23 cellular contexts compared by ENCODE assay signal in the genomic region with DNA sequence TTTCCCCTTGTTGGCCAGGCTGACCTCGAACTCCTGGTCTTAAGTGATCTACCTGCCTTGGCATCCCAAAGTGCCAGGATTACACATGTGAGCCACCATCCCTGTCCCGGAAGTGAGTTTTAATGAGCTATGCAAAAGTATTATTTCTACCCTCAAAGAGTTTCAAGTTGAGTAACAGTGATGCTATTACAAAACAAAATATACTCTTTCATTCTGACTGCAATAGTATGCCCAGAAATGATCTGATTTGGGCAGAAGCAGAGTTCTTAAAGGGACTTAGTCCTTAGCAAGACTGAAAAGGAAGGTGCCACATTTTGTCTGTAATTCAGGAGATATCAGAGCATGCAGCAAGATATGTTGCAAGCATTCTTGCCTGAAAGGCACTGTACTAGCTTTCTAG.
DNase-seq lines count a peak whose midpoint lies in the region; ATAC-seq, FAIRE-seq and TF ChIP-seq lines count a peak whose summit lies in the region.
"Had no signal": no experiment of that assay in that cellular context is flagged by ENCODE, and none has a peak within 500 bp of the region (broad histone marks: within the 10 kb centered on the region; RNA-seq: fewer than 3 reads in every experiment).

No MANE protein-coding gene starts in this region.

- peak; percentile 17 to 57 for ATAC-seq in natural killer cell treated with Interleukin-12 subunit alpha and Interleukin-12 subunit beta and Interleukin-15 and Interleukin-18, amount 100 ng/mL, for 72 hours
- ATAC-seq in natural killer cell (no peak), HG02678 (IDR thresholded peaks at IDR 0.05; ENCODE audit: unreplicated experiment) (peak; percentile 64), HG03520 (IDR thresholded peaks at IDR 0.05; ENCODE audit: unreplicated experiment) (peak; percentile 75)
- ATAC-seq in activated CD8-positive, alpha-beta T cell treated with anti-CD3 and anti-CD28 coated beads for 36 hours: no peak
- ATAC-seq: A549; foreskin keratinocyte; naive thymus-derived CD4-positive, alpha-beta T cell had no signal

- H3K27ac ChIP-seq in CD4-positive, alpha-beta memory T cell (ENCODE audit: low read depth, low read length): no peak overlapping the region
- H3K27ac ChIP-seq: A549, adrenal gland, foreskin keratinocyte had no signal

- H3K27ac Mint-ChIP-seq in natural killer cell treated with Interleukin-12 subunit alpha and Interleukin-12 subunit beta and Interleukin-15 and Interleukin-18, amount 100 ng/mL, for 72 hours: no peak overlapping the region
- H3K27ac Mint-ChIP-seq in natural killer cell: no peak overlapping the region
- no peak overlapping the region for H3K27ac Mint-ChIP-seq in CD4-positive, alpha-beta memory T cell
- H3K27ac Mint-ChIP-seq in activated CD8-positive, alpha-beta T cell treated with anti-CD3 and anti-CD28 coated beads for 36 hours: no peak overlapping the region
- H3K27ac Mint-ChIP-seq: activated CD4-positive, alpha-beta T cell treated with anti-CD3 and anti-CD28 coated beads, Interleukin-2, amount 10 ng/mL, durations not matched to agents 7 days and 5 days; CD4-positive, alpha-beta T cell; endodermal cell; naive thymus-derived CD4-positive, alpha-beta T cell had no signal

- no peaks in the 10 kb centered on the region for H3K27me3 Mint-ChIP-seq in natural killer cell treated with Interleukin-12 subunit alpha and Interleukin-12 subunit beta and Interleukin-15 and Interleukin-18, amount 100 ng/mL, for 72 hours
- H3K27me3 Mint-ChIP-seq in natural killer cell (ENCODE audit: low read depth in 2 of 2): no peaks in the 10 kb centered on the region
- no peaks in the 10 kb centered on the region for H3K27me3 Mint-ChIP-seq in CD4-positive, alpha-beta memory T cell
- no peaks in the 10 kb centered on the region for H3K27me3 Mint-ChIP-seq in activated CD8-positive, alpha-beta T cell treated with anti-CD3 and anti-CD28 coated beads for 36 hours
- H3K27me3 Mint-ChIP-seq: activated CD4-positive, alpha-beta T cell treated with anti-CD3 and anti-CD28 coated beads, Interleukin-2, amount 10 ng/mL, durations not matched to agents 7 days and 5 days; CD4-positive, alpha-beta T cell; central memory CD8-positive, alpha-beta T cell; naive thymus-derived CD4-positive, alpha-beta T cell had no signal

- FAIRE-seq in RCC 7860 (lab: Jason Lieb, UNC): no peak
- FAIRE-seq: A549 had no signal

- no peak overlapping the region for H3K4me3 Mint-ChIP-seq in natural killer cell treated with Interleukin-12 subunit alpha and Interleukin-12 subunit beta and Interleukin-15 and Interleukin-18, amount 100 ng/mL, for 72 hours
- H3K4me3 Mint-ChIP-seq in natural killer cell: no peak overlapping the region
- H3K4me3 Mint-ChIP-seq in CD4-positive, alpha-beta memory T cell: no peak overlapping the region
- H3K4me3 Mint-ChIP-seq in activated CD8-positive, alpha-beta T cell treated with anti-CD3 and anti-CD28 coated beads for 36 hours: no peak overlapping the region
- H3K4me3 Mint-ChIP-seq: activated CD4-positive, alpha-beta T cell treated with anti-CD3 and anti-CD28 coated beads, Interleukin-2, amount 10 ng/mL, durations not matched to agents 7 days and 5 days; CD4-positive, alpha-beta T cell; central memory CD8-positive, alpha-beta T cell; endodermal cell; naive thymus-derived CD4-positive, alpha-beta T cell had no signal

- intact Hi-C loops in natural killer cell (cut with micrococcal nuclease) (no loop called here), head of caudate nucleus (cut with DNase I) (no loop called here)
- intact Hi-C loops in CD4-positive, alpha-beta memory T cell (cut with micrococcal nuclease): no loop called here
- intact Hi-C loops in activated CD8-positive, alpha-beta T cell treated with anti-CD3 and anti-CD28 coated beads for 36 hours (cut with micrococcal nuclease): no loop called here

- H3K36me3 Mint-ChIP-seq in natural killer cell treated with Interleukin-12 subunit alpha and Interleukin-12 subunit beta and Interleukin-15 and Interleukin-18, amount 100 ng/mL, for 72 hours: no peaks in the 10 kb centered on the region
- H3K36me3 Mint-ChIP-seq in natural killer cell: no peaks in the 10 kb centered on the region
- no peaks in the 10 kb centered on the region for H3K36me3 Mint-ChIP-seq in CD4-positive, alpha-beta memory T cell
- no peaks in the 10 kb centered on the region for H3K36me3 Mint-ChIP-seq in activated CD8-positive, alpha-beta T cell treated with anti-CD3 and anti-CD28 coated beads for 36 hours (ENCODE audit: low read depth)
- H3K36me3 Mint-ChIP-seq: naive thymus-derived CD4-positive, alpha-beta T cell had no signal

- CTCF ChIA-PET in CD4-positive, alpha-beta memory T cell (lab: Charles Lee; ENCODE audit: partially characterized antibody): no interaction called here
- CTCF ChIA-PET in activated CD8-positive, alpha-beta T cell treated with anti-CD3 and anti-CD28 coated beads for 36 hours (lab: Charles Lee): no interaction called here

- H3K4me3 ChIP-seq in CD4-positive, alpha-beta memory T cell (ENCODE audit: low read length in 2 of 2): no peak overlapping the region
- H3K4me3 ChIP-seq: A549, adrenal gland, lung had no signal

- no peaks in the 10 kb centered on the region for H3K27me3 ChIP-seq in CD4-positive, alpha-beta memory T cell (ENCODE audit: insufficient read depth, low read length)
- H3K27me3 ChIP-seq: adrenal gland, foreskin keratinocyte had no signal

- no peaks in the 10 kb centered on the region for H3K9me3 ChIP-seq in CD4-positive, alpha-beta memory T cell (ENCODE audit: control insufficient read depth in 1 of 2, low read length in 2 of 2)
- H3K9me3 ChIP-seq: A549, adrenal gland had no signal

- no peak for TF ChIP-seq CTCF in natural killer cell (IDR thresholded peaks at IDR 0.05)
- TF ChIP-seq CTCF in activated CD8-positive, alpha-beta T cell treated with anti-CD3 and anti-CD28 coated beads for 36 hours (IDR thresholded peaks at IDR 0.05): no peak

- no peaks in the 10 kb centered on the region for H3K9me3 Mint-ChIP-seq in natural killer cell treated with Interleukin-12 subunit alpha and Interleukin-12 subunit beta and Interleukin-15 and Interleukin-18, amount 100 ng/mL, for 72 hours
- H3K9me3 Mint-ChIP-seq in natural killer cell: peaks cover 11 to 14% of the 10 kb centered on the region in 2 donors
- peaks cover 0 to 6% (median 3%) of the 10 kb centered on the region in 8 donors for H3K9me3 Mint-ChIP-seq in CD4-positive, alpha-beta memory T cell
- H3K9me3 Mint-ChIP-seq in activated CD8-positive, alpha-beta T cell treated with anti-CD3 and anti-CD28 coated beads for 36 hours: peaks cover 5% of the 10 kb centered on the region
- H3K9me3 Mint-ChIP-seq: activated CD4-positive, alpha-beta T cell treated with anti-CD3 and anti-CD28 coated beads, Interleukin-2, amount 10 ng/mL, durations not matched to agents 7 days and 5 days; CD4-positive, alpha-beta T cell had no signal

- no peak for DNase-seq in natural killer cell treated with Interleukin-12 subunit alpha and Interleukin-12 subunit beta and Interleukin-15 and Interleukin-18, amount 100 ng/mL, for 72 hours (ENCODE audit: low spot score)
- DNase-seq in natural killer cell: no peak
- no peak for DNase-seq in head of caudate nucleus
- DNase-seq in CD4-positive, alpha-beta memory T cell: no peak
- DNase-seq in RCC 7860 (ENCODE audit: low spot score): no peak
- no peak for DNase-seq in activated CD8-positive, alpha-beta T cell treated with anti-CD3 and anti-CD28 coated beads for 36 hours
- DNase-seq: activated CD4-positive, alpha-beta T cell treated with anti-CD3 and anti-CD28 coated beads, Interleukin-2, amount 10 ng/mL, durations not matched to agents 7 days and 5 days; activated T-cell treated with anti-CD3 and anti-CD28 coated beads, Interleukin-2, amount 50 U/mL, for 48 hours; adrenal gland; CD4-positive, alpha-beta T cell; endodermal cell; foreskin keratinocyte; HCEC 1CT; IMR-90; naive thymus-derived CD4-positive, alpha-beta T cell; NCI-H1048; SHP77 treated with DMSO at 0.1 percent for 48 hours; T-helper 9 cell had no signal

- H3K4me1 ChIP-seq in CD4-positive, alpha-beta memory T cell (ENCODE audit: insufficient read depth, low read length): no peaks in the 10 kb centered on the region
- H3K4me1 ChIP-seq: A549, adrenal gland, foreskin keratinocyte had no signal

- POLR2A ChIA-PET in CD4-positive, alpha-beta memory T cell (lab: Charles Lee; ENCODE audit: partially characterized antibody): no interaction called here
- POLR2A ChIA-PET in activated CD8-positive, alpha-beta T cell treated with anti-CD3 and anti-CD28 coated beads for 36 hours (lab: Charles Lee): no interaction called here

- no peaks in the 10 kb centered on the region for H3K36me3 ChIP-seq in CD4-positive, alpha-beta memory T cell (ENCODE audit: insufficient read depth, low read length)
- H3K36me3 ChIP-seq: adrenal gland had no signal

- H3K4me1 Mint-ChIP-seq in natural killer cell treated with Interleukin-12 subunit alpha and Interleukin-12 subunit beta and Interleukin-15 and Interleukin-18, amount 100 ng/mL, for 72 hours (ENCODE audit: low read depth in 2 of 2): peaks cover 0 to 3% of the 10 kb centered on the region in 2 donors
- no peaks in the 10 kb centered on the region for H3K4me1 Mint-ChIP-seq in natural killer cell
- no peaks in the 10 kb centered on the region for H3K4me1 Mint-ChIP-seq in CD4-positive, alpha-beta memory T cell
- H3K4me1 Mint-ChIP-seq in activated CD8-positive, alpha-beta T cell treated with anti-CD3 and anti-CD28 coated beads for 36 hours (ENCODE audit: low read depth): no peaks in the 10 kb centered on the region
- H3K4me1 Mint-ChIP-seq: activated CD4-positive, alpha-beta T cell treated with anti-CD3 and anti-CD28 coated beads, Interleukin-2, amount 10 ng/mL, durations not matched to agents 7 days and 5 days; central memory CD8-positive, alpha-beta T cell; naive thymus-derived CD4-positive, alpha-beta T cell had no signal

Comparison
In these comparisons a context has a peak if more than half of its experiments do, and no peak if none do; other contexts are left out.
1. ATAC-seq: peak in natural killer cell treated with Interleukin-12 subunit alpha and Interleukin-12 subunit beta and Interleukin-15 and Interleukin-18, amount 100 ng/mL, for 72 hours (2 of 2), HG02678 (single experiment) and HG03520 (single experiment); none in natural killer cell (0 of 3) and activated CD8-positive, alpha-beta T cell treated with anti-CD3 and anti-CD28 coated beads for 36 hours (single experiment).